10 cellular contexts compared by ENCODE assay signal in the genomic region with DNA sequence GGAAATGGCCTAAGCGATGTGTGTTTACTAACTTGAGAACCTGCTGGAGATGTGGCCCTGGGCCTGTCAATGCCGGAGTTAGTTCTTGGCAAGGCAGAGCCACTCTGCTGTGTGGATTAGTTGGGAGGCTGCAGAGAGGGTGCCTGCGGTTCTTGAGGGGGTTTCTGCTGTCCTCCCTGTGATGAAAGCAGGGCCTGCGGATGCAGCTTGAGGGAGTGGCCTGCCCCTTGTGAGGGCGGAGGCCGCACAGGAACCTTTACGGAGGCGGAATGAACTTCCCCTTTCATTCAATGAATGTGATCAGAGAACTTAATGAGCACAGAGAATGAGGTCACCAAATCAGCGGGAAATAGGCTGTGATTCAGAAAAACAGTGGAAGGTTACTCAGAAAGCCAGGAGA. TPM values are rescaled to one million over a fixed set of nuclear protein-coding genes. Genes with fewer than 3 reads are reported as not detected.
DNase-seq lines count a peak whose midpoint lies in the region; ATAC-seq, FAIRE-seq and TF ChIP-seq lines count a peak whose summit lies in the region.
"Had no signal": no experiment of that assay in that cellular context is flagged by ENCODE, and none has a peak within 500 bp of the region (broad histone marks: within the 10 kb centered on the region; RNA-seq: fewer than 3 reads in every experiment).

No MANE protein-coding gene starts in this region.

- in situ Hi-C loops in GM12878 (cut with MboI) (no loop called here), gastrocnemius medialis (cut with MboI; ENCODE audit: low sequenced_read_pairs in 4 of 4) (no loop called here)

- DNase-seq in MV-4-11 (lab: John Stamatoyannopoulos, UW) (peak; percentile 98), GM12878 (ENCODE audit: low read depth, low spot score) (peak; percentile 15), gastrocnemius medialis (no peak), D721Med (ENCODE audit: insufficient read length, low spot score) (no peak), DMS 273 (lab: John Stamatoyannopoulos, UW; ENCODE audit: unreplicated experiment) (no peak), coronary artery (ENCODE audit: low spot score) (no peak)
- DNase-seq: right lobe of liver had no signal

- TF ChIP-seq CTCF in GM12878 (IDR thresholded peaks at IDR 0.05 in 2 of 3, conservative IDR thresholded peaks at IDR 0.05 in 1 of 3; ENCODE audit: control insufficient read depth in 2 of 3, extremely low read depth in 1 of 3, insufficient read depth in 1 of 3, low read depth in 3 of 3, low read length in 3 of 3) (no peak), gastrocnemius medialis (IDR thresholded peaks at IDR 0.05 in 4 of 5, conservative IDR thresholded peaks at IDR 0.05 in 1 of 5) (no peak), D721Med (IDR thresholded peaks at IDR 0.05; ENCODE audit: insufficient read depth, missing control alignments) (no peak), coronary artery (IDR thresholded peaks at IDR 0.05) (no peak)

- no peak for TF ChIP-seq POLR2A in GM12878 (IDR thresholded peaks at IDR 0.05; ENCODE audit: low read depth, low read length)
- TF ChIP-seq POLR2A in gastrocnemius medialis (IDR thresholded peaks at IDR 0.05): no peak

- H3K4me2 ChIP-seq in GM12878 (ENCODE audit: control insufficient read depth, insufficient read depth): 0 out of 2 replicates have a peak overlapping the region, but pooled peaks have one; percentile 5

- H2AFZ ChIP-seq in GM12878 (ENCODE audit: control insufficient read depth, low read depth, low read length): no peak overlapping the region; the same call in 1 of the 2 replicates

- no peaks in the 10 kb centered on the region; the same call in 1 of the 2 replicates for H3K4me1 ChIP-seq in GM12878 (ENCODE audit: control insufficient read depth, insufficient read depth, low read length)
- H3K4me1 ChIP-seq in gastrocnemius medialis: peaks cover 12 to 16% of the 10 kb centered on the region in 2 donors
- H3K4me1 ChIP-seq: right lobe of liver had no signal

- H3K36me3 ChIP-seq in GM12878 (ENCODE audit: control insufficient read depth in 2 of 2, insufficient read depth in 2 of 2, low read length in 1 of 2) (no peaks in the 10 kb centered on the region), gastrocnemius medialis (no peaks in the 10 kb centered on the region)
- H3K36me3 ChIP-seq: cardiac muscle cell, right lobe of liver had no signal

- ATAC-seq in GM21360 (IDR thresholded peaks at IDR 0.05; ENCODE audit: unreplicated experiment) (peak; percentile 88), GM12878 (peak; percentile 99), gastrocnemius medialis (peak; percentile 37 to 53), GM18498 (IDR thresholded peaks at IDR 0.05; ENCODE audit: unreplicated experiment) (no peak)

- H3K4me3 ChIP-seq in GM12878 (no peak overlapping the region), gastrocnemius medialis (peak overlapping the region in 1 of 4 donors; percentile 1), coronary artery (no peak overlapping the region)
- H3K4me3 ChIP-seq: cardiac muscle cell, right lobe of liver had no signal

- no TSS peak for BruUV-seq in GM12878 (replicated peaks; lab: Mats Ljungman, UMichigan)

- RAD21 ChIA-PET in GM12878 (lab: Charles Lee; ENCODE audit: unreplicated experiment): interaction anchor here (1.0 kb wide), 1 partner anchor 9 kb away, joined by 3 read pairs; no protein-coding TSS in a partner anchor

- H3K27me3 ChIP-seq in GM12878 (replicated peaks in 1 of 2; ENCODE audit: control insufficient read depth in 2 of 2, insufficient read depth in 2 of 2, low read length in 1 of 2): 0 out of 4 replicates have a peak, but pooled peaks cover 0 to 1% of the 10 kb centered on the region in 2 experiments
- H3K27me3 ChIP-seq in gastrocnemius medialis: no peaks in the 10 kb centered on the region
- H3K27me3 ChIP-seq: cardiac muscle cell, right lobe of liver had no signal

- SMC1A ChIA-PET in GM12878 (lab: Charles Lee; ENCODE audit: uncharacterized antibody, unreplicated experiment): interaction anchor here (0.6 to 1.5 kb wide), 5 partner anchors 9 to 49 kb away, joined by 3 to 5 read pairs (median 3); no protein-coding TSS in a partner anchor

- intact Hi-C loops in GM12878 (cut with micrococcal nuclease; ENCODE audit: unreplicated experiment) (no loop called here), gastrocnemius medialis (cut with DNase I; ENCODE audit: low total_unique reads) (loop anchor here (5.0 kb wide), 1 partner anchor 47 kb away; the partner anchor contains the start of gene VWA3B)

- 40% methylated on average over 9 of the region's 9 CpGs for WGBS in GM12878 (ENCODE audit: insufficient coverage, insufficient replicate concordance, low lambda C conversion rate, missing lambda C conversion rate)

- no peak for TF ChIP-seq RAD21 in GM12878 (IDR thresholded peaks at IDR 0.05; ENCODE audit: insufficient read depth, low read depth, low read length)

- no peaks in the 10 kb centered on the region for H3K79me2 ChIP-seq in GM12878 (ENCODE audit: control insufficient read depth, insufficient read depth, low read length)

- H3K27ac ChIP-seq in GM12878 (ENCODE audit: control insufficient read depth, insufficient read depth) (no peak overlapping the region), gastrocnemius medialis (peak overlapping the region; percentile 50 to 64 (median 54)), coronary artery (peak overlapping the region in 1 of 2 donors; percentile 35)
- H3K27ac ChIP-seq: cardiac muscle cell, right lobe of liver had no signal

- FAIRE-seq in GM12878 (lab: Jason Lieb, UNC) (peak; percentile 74), D721Med (lab: Jason Lieb, UNC) (no peak)

- H3K9ac ChIP-seq in GM12878 (ENCODE audit: control insufficient read depth, insufficient read depth, low read length): no peak overlapping the region

- POLR2A ChIA-PET in GM12878 (lab: Charles Lee): interaction anchor here (0.6 kb wide), 1 partner anchor 122 kb away, joined by 7 read pairs; no protein-coding TSS in a partner anchor

- TF ChIP-seq EP300 in GM12878 (IDR thresholded peaks at IDR 0.05; ENCODE audit: borderline replicate concordance in 1 of 2, control insufficient read depth in 1 of 2, low read depth in 2 of 2, low read length in 2 of 2): no peak

- H4K20me1 ChIP-seq in GM12878 (ENCODE audit: control insufficient read depth, insufficient read depth): no peaks in the 10 kb centered on the region

- H3K9me3 ChIP-seq in GM12878 (replicated peaks; ENCODE audit: control insufficient read depth, insufficient read depth, low read length): no peaks in the 10 kb centered on the region
- no peaks in the 10 kb centered on the region for H3K9me3 ChIP-seq in gastrocnemius medialis
- H3K9me3 ChIP-seq: right lobe of liver had no signal

- CTCF ChIA-PET in GM12878 (lab: Yijun Ruan, JAX): interaction anchor here (1.4 to 1.7 kb wide), 2 partner anchors 9 to 327 kb away, joined by 3 to 5 read pairs; no protein-coding TSS in a partner anchor

TF ChIP-seq in GM12878, 131 proteins besides CTCF, POLR2A, EP300 and RAD21 (continues in another document):
- TF ChIP-seq PML (IDR thresholded peaks at IDR 0.05; ENCODE audit: low read length): no peak
- 0 out of 2 replicates have a peak, but pooled peaks have one; percentile 57 for TF ChIP-seq ATF2 (IDR thresholded peaks at IDR 0.05; ENCODE audit: low read length)
- TF ChIP-seq RUNX3 (IDR thresholded peaks at IDR 0.05; ENCODE audit: low read length): peak; percentile 74
- TF ChIP-seq, protein P1, sequence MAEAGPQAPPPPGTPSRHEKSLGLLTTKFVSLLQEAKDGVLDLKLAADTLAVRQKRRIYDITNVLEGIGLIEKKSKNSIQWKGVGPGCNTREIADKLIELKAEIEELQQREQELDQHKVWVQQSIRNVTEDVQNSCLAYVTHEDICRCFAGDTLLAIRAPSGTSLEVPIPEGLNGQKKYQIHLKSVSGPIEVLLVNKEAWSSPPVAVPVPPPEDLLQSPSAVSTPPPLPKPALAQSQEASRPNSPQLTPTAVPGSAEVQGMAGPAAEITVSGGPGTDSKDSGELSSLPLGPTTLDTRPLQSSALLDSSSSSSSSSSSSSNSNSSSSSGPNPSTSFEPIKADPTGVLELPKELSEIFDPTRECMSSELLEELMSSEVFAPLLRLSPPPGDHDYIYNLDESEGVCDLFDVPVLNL (IDR thresholded peaks at IDR 0.05; ENCODE audit: low read depth, low read length): no peak
- 0 out of 2 replicates have a peak, but pooled peaks have one; percentile 25 for TF ChIP-seq CBFB (IDR thresholded peaks at IDR 0.05; ENCODE audit: low read depth)
- TF ChIP-seq MTA2 (IDR thresholded peaks at IDR 0.05; ENCODE audit: low read depth): peak; percentile 63; the same call in 1 of the 2 replicates
- TF ChIP-seq CREB1 (IDR thresholded peaks at IDR 0.05; ENCODE audit: low read depth): peak; percentile 81
- no peak for TF ChIP-seq TCF3 (IDR thresholded peaks at IDR 0.05; ENCODE audit: borderline replicate concordance, insufficient read depth, low read depth, low read length)

RNA-seq across cellular contexts. Expression of gene VWA3B, which starts 47.2 kb away (rescaled TPM):
- not detected in 2 replicates for total RNA-seq in GM12878 (2013; cell fraction: nucleolus; rRNA removed)
- total RNA-seq in GM12878 (2014; rRNA removed) (0.51 and 0.82 TPM in 2 replicates), GM12878 (2014; rRNA removed; fragmentation: Illumina TruSeq; extraction: Trizol) (0.13 TPM in 1 of 2 replicates, not detected in the other), GM12878 (2021) (not detected in 2 replicates), gastrocnemius medialis (not detected)
- polyA plus RNA-seq in GM12878 (2011; ENCODE audit: low read depth): not detected
- polyA plus RNA-seq in GM12878 (2011; rRNA removed) (0.04 TPM in 1 of 2 replicates, not detected in the other), GM12878 (2014; fragmentation: Illumina TruSeq; extraction: Trizol) (0.06 TPM in 1 of 2 replicates, not detected in the other), GM12878 (2014; fragmentation: Nextera tagmentation; extraction: Ambion mirVana) (not detected), GM12878 (2014; rRNA removed) (0.18 and 0.86 TPM in 2 replicates), GM12878 (2016; fragmentation: Nextera tagmentation; extraction: Ambion mirVana) (under 1 TPM in 1 of 2 experiments, not detected in 1; 0.24 TPM)
- 0.03 TPM in 1 of 2 replicates, not detected in the other for polyA plus RNA-seq in GM12878 (2011; cell fraction: cytosol; rRNA removed)
- polyA plus RNA-seq in GM12878 (2011; cell fraction: nucleus; rRNA removed): 0.03 TPM in 1 of 2 replicates, not detected in the other
- polyA plus RNA-seq in GM12878 (2012): not detected in 2 replicates
- polyA minus RNA-seq in GM12878 (2011; rRNA and poly(A)+ RNA removed): not detected in 2 replicates
- not detected in 2 replicates for polyA minus RNA-seq in GM12878 (2011; cell fraction: cytosol; rRNA and poly(A)+ RNA removed)
- not detected in 2 replicates for polyA minus RNA-seq in GM12878 (2011; cell fraction: nucleus; rRNA and poly(A)+ RNA removed)
- polyA plus RNA-seq: cardiac muscle cell had no signal

Comparison
In these comparisons a context has a peak if more than half of its experiments do, and no peak if none do; other contexts are left out.
1. DNase-seq: peak in MV-4-11 (single experiment) and GM12878 (single experiment); none in gastrocnemius medialis (0 of 2), D721Med (single experiment), DMS 273 (single experiment) and coronary artery (single experiment).